Comparison of ENCODE assay signal across 8 cellular contexts in the genomic region with DNA sequence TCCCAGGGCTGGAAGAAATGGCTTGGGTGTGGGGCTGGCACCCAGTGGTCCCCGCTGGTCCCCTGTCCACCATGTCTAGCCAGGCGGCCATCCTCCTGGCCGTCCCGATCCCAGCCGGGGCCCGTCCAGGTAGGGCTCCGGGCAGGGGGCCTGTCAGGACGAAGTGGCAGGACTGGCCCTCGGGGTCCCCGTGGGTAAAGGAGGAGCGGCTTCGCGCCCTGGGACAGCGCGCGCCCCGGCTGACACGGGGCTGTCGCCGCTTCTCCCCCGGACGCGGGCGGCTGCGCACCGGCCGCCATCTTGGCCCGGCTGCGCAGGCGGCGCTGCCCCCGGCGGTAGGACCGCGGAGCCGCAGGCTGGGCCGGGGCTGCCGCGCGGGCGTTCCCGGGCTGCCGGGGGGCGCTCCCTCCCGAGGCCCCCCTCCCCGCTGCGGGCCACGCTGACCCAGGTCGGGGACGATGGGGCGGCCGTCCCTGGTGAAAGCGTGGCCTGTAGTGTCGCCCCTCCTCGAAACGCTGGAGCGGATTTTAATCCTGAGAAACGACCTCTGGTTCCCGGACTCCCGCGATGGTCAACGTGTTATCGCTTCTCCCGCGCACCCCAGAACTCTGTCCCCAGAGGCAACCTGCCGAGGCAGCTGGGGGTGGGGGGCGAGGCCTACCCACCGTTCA.
A peak's percentile ranks its signal among the peaks of the same experiment; 100 is the strongest.
DNase-seq lines count a peak whose midpoint lies in the region; ATAC-seq, FAIRE-seq and TF ChIP-seq lines count a peak whose summit lies in the region.

No MANE protein-coding gene starts in this region.

- peaks cover 0 to 23% (median 6%) of the 10 kb centered on the region in 4 donors for H3K4me1 Mint-ChIP-seq in CD4-positive, CD25-positive, alpha-beta regulatory T cell
- H3K4me1 Mint-ChIP-seq in H9, result peaks cover 22 to 31% of the 10 kb centered on the region in 2 experiments

- DNase-seq in CD4-positive, CD25-positive, alpha-beta regulatory T cell, result peak in 2 of 3 donors; percentile 42 to 50
- DNase-seq in H9 (peak; percentile 68), Right ventricle myocardium superior (peak; percentile 50), pancreas (peak in 3 of 6 donors; percentile 44 to 75 (median 67)), SIG-M5 (lab: John Stamatoyannopoulos, UW) (no peak)
- DNase-seq in activated T-cell treated with anti-CD3 and anti-CD28 coated beads, Interleukin-2, amount 50 U/mL, for 48 hours, result peak; percentile 43 to 60

- WGBS in H9 (ENCODE audit: extremely low coverage, insufficient read length, low lambda C conversion rate), result no CpG with 5 or more reads among the region's 68 CpGs
- 1 to 5% methylated on average over 36 to 68 of the region's 68 CpGs for WGBS in pancreas, 2 donors

- H2BK5ac ChIP-seq in H9 (ENCODE audit: insufficient read length, low read length), result no peak overlapping the region

- no peak for FAIRE-seq in pancreas (lab: Jason Lieb, UNC)

- no peaks in the 10 kb centered on the region; the same call in 1 of the 2 replicates for H3K79me2 ChIP-seq in H9 (ENCODE audit: insufficient read depth, low read length)

- intact Hi-C loops in Right ventricle myocardium superior (cut with DNase I), result loop anchor here (10.0 kb wide), 3 partner anchors 143 to 423 kb away; no protein-coding TSS in a partner anchor
- intact Hi-C loops in pancreas (cut with DNase I), result loop anchor here in 1 of 3 donors (10.0 kb wide), 1 partner anchor 53 kb away; no protein-coding TSS in a partner anchor

- 0 out of 2 replicates have a peak overlapping the region, but pooled peaks have one; percentile 30 for H3K14ac ChIP-seq in H9 (ENCODE audit: insufficient read depth, low read length)

- H2BK15ac ChIP-seq in H9 (ENCODE audit: low read depth, low read length), result no peak overlapping the region

- H3K79me1 ChIP-seq in H9 (ENCODE audit: insufficient read depth, low read depth, low read length, poor library complexity, severe bottlenecking), result no peaks in the 10 kb centered on the region

- H3K36me3 Mint-ChIP-seq in CD4-positive, CD25-positive, alpha-beta regulatory T cell, result no peaks in the 10 kb centered on the region
- H3K36me3 Mint-ChIP-seq in H9 (ENCODE audit: insufficient read depth in 1 of 3, low read depth in 3 of 3), result peaks cover 4 to 10% (median 9%) of the 10 kb centered on the region in 3 experiments

- no peaks in the 10 kb centered on the region for H3K9me3 ChIP-seq in CD4-positive, CD25-positive, alpha-beta regulatory T cell (ENCODE audit: control insufficient read depth in 2 of 2, low read length in 2 of 2)
- H3K9me3 ChIP-seq in H9 (ENCODE audit: control insufficient read depth, low read depth, low read length), result no peaks in the 10 kb centered on the region
- H3K9me3 ChIP-seq in pancreas, result no peaks in the 10 kb centered on the region

- H4K8ac ChIP-seq in H9 (replicated peaks; ENCODE audit: insufficient read length, low read depth, low read length), result no peak overlapping the region

- TF ChIP-seq POLR2A in GM18505 (IDR thresholded peaks at IDR 0.05; ENCODE audit: borderline replicate concordance, extremely low read depth, insufficient read depth, insufficient read length), result no peak

- H3K4ac ChIP-seq in H9 (ENCODE audit: low read depth, low read length), result no peak overlapping the region

- H2BK12ac ChIP-seq in H9 (ENCODE audit: insufficient read length, low read depth, low read length), result no peak overlapping the region

- peak overlapping the region; percentile 82 to 89 (median 83) for H3K4me3 Mint-ChIP-seq in CD4-positive, CD25-positive, alpha-beta regulatory T cell
- H3K4me3 Mint-ChIP-seq in H9, result peak overlapping the region; percentile 77 to 80

- H3K18ac ChIP-seq in H9 (ENCODE audit: insufficient read length, low read depth, low read length), result no peak overlapping the region

- no peak overlapping the region for H2AFZ ChIP-seq in H9 (ENCODE audit: low read length)

- no peak overlapping the region for H2BK120ac ChIP-seq in H9 (ENCODE audit: low read depth, low read length, poor library complexity, severe bottlenecking)

- H3K27me3 Mint-ChIP-seq in CD4-positive, CD25-positive, alpha-beta regulatory T cell, result peaks cover 5% of the 10 kb centered on the region
- peaks cover 47% of the 10 kb centered on the region for H3K27me3 Mint-ChIP-seq in H9 (ENCODE audit: low read depth)

- H3K9me3 Mint-ChIP-seq in CD4-positive, CD25-positive, alpha-beta regulatory T cell, result peaks cover 0 to 2% (median 0%) of the 10 kb centered on the region in 7 donors
- H3K9me3 Mint-ChIP-seq in H9, result peaks cover 49 to 52% of the 10 kb centered on the region in 2 experiments

- peak overlapping the region; percentile 64 for H3K4me2 ChIP-seq in H9 (ENCODE audit: insufficient read depth, insufficient read length, low read length)

- H3K4me1 ChIP-seq in CD4-positive, CD25-positive, alpha-beta regulatory T cell (ENCODE audit: control insufficient read depth, insufficient read depth, low read length, poor library complexity, severe bottlenecking), result peaks cover 17% of the 10 kb centered on the region
- H3K4me1 ChIP-seq in H9 (ENCODE audit: insufficient read depth, low read length) (no peaks in the 10 kb centered on the region; the same call in 1 of the 2 replicates), pancreas (no peaks in the 10 kb centered on the region)

- no peak overlapping the region for H4K91ac ChIP-seq in H9 (ENCODE audit: insufficient read length, low read depth, low read length)

- TF ChIP-seq CTCF in H9 (conservative IDR thresholded peaks at IDR 0.05), result peak; percentile 35; the same call in 2 of the 3 replicates
- TF ChIP-seq CTCF in pancreas (IDR thresholded peaks at IDR 0.05), result peak in 3 of 4 donors; percentile 15 to 30 (median 17)

- peaks cover 28% of the 10 kb centered on the region for H3K23me2 ChIP-seq in H9 (ENCODE audit: insufficient read length, low read depth, low read length, poor library complexity, severe bottlenecking)

- no peak overlapping the region for H2BK20ac ChIP-seq in H9 (ENCODE audit: low read depth, low read length, poor library complexity, severe bottlenecking)

- no peak overlapping the region for H2AK5ac ChIP-seq in H9 (ENCODE audit: insufficient read length, low read length)

- H3K27ac ChIP-seq in CD4-positive, CD25-positive, alpha-beta regulatory T cell (ENCODE audit: insufficient read depth, low read length, poor library complexity, severe bottlenecking), result no peak overlapping the region
- H3K27ac ChIP-seq in H9 (ENCODE audit: insufficient read length, low read depth, low read length) (peak overlapping the region; percentile 77), pancreas (peak overlapping the region; percentile 22 to 66 (median 53))

- no peak overlapping the region for H4K5ac ChIP-seq in H9 (ENCODE audit: insufficient read length, low read depth, low read length)

- no peak overlapping the region for H3K23ac ChIP-seq in H9 (ENCODE audit: insufficient read length, low read depth, low read length)

- peak overlapping the region in 2 of 3 donors; percentile 48 to 83 for H3K27ac Mint-ChIP-seq in CD4-positive, CD25-positive, alpha-beta regulatory T cell
- H3K27ac Mint-ChIP-seq in H9, result peak overlapping the region in 2 of 3 experiments; percentile 91 to 99; a peak in 4 of 7 replicates

- H3K27me3 ChIP-seq in CD4-positive, CD25-positive, alpha-beta regulatory T cell (ENCODE audit: control insufficient read depth, insufficient read depth, low read length), result no peaks in the 10 kb centered on the region
- H3K27me3 ChIP-seq in H9 (ENCODE audit: insufficient read depth, low read length), result peaks cover 13% of the 10 kb centered on the region; the same call in 1 of the 2 replicates
- H3K27me3 ChIP-seq in pancreas, result peaks cover 0 to 3% (median 0%) of the 10 kb centered on the region in 4 donors

- peak overlapping the region; percentile 35 for H3K4me3 ChIP-seq in CD4-positive, CD25-positive, alpha-beta regulatory T cell (ENCODE audit: low read depth, low read length)
- H3K4me3 ChIP-seq in pancreas, result peak overlapping the region; percentile 12 to 48 (median 34)

- H3K56ac ChIP-seq in H9 (ENCODE audit: insufficient read length, low read depth, low read length), result no peak overlapping the region

- H3T11ph ChIP-seq in H9 (ENCODE audit: low read length), result no peak overlapping the region

- peak; percentile 62 to 65 for ATAC-seq in CD4-positive, CD25-positive, alpha-beta regulatory T cell (ENCODE audit: low read depth in 2 of 2)
- peak; percentile 56 for ATAC-seq in Right ventricle myocardium superior (ENCODE audit: poor library complexity)
- peak; percentile 57 to 74 (median 62) for ATAC-seq in pancreas
- ATAC-seq in HG02763 (IDR thresholded peaks at IDR 0.05; ENCODE audit: unreplicated experiment), result no peak
- ATAC-seq in GM18505 (IDR thresholded peaks at IDR 0.05; ENCODE audit: unreplicated experiment), result no peak

- no peaks in the 10 kb centered on the region for H4K20me1 ChIP-seq in H9 (ENCODE audit: control insufficient read depth, insufficient read depth, insufficient read length)

- peak overlapping the region; percentile 5 for H3K9ac ChIP-seq in H9 (ENCODE audit: extremely low read depth, insufficient read length, low read length)

- H3K36me3 ChIP-seq in CD4-positive, CD25-positive, alpha-beta regulatory T cell (ENCODE audit: control insufficient read depth, insufficient read depth, low read length), result no peaks in the 10 kb centered on the region
- no peaks in the 10 kb centered on the region for H3K36me3 ChIP-seq in pancreas

Comparison
In these comparisons a context has a peak if more than half of its experiments do, and no peak if none do; other contexts are left out.
1. ATAC-seq: peak in CD4-positive, CD25-positive, alpha-beta regulatory T cell (2 of 2), Right ventricle myocardium superior (single experiment) and pancreas (4 of 4); none in HG02763 (single experiment) and GM18505 (single experiment).